Comparison of ENCODE assay signal across 1 cellular context in the genomic region with DNA sequence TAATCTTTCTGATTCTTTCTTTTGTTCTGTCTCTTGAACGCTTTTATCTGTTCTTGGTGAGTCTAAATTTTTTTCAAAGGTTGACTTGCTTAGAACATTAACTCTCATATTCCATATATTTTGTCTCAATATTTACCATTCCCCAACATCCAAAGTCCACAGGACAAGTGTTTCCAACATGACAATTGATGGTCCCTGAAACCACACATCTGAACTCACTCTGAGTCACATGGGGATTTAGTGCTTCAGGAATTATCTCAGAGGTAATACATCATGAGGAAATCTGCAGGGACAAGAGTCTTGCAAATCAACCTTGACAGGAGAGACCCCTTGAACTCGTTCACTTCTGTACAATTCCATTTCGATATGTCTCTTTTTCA.
TF ChIP-seq lines count a peak whose summit lies in the region.

No MANE protein-coding gene starts in this region.

TF ChIP-seq in HepG2, 621 proteins besides CTCF, POLR2A, EP300 and RAD21 (continued from another document and continues in another):
- TF ChIP-seq EHMT2 (IDR thresholded peaks at IDR 0.05; ENCODE audit: borderline replicate concordance, low read depth, low read length) (no peak), ONECUT2 (CRISPR knock-in tag; IDR thresholded peaks at IDR 0.05) (no peak), ZNF543 (CRISPR knock-in tag; IDR thresholded peaks at IDR 0.05) (no peak), JUND (CRISPR knock-in tag; IDR thresholded peaks at IDR 0.05) (no peak), ZNF709 (CRISPR knock-in tag; IDR thresholded peaks at IDR 0.05) (no peak), FOXC1 (CRISPR knock-in tag; IDR thresholded peaks at IDR 0.05; ENCODE audit: borderline replicate concordance) (no peak), KDM6A (CRISPR knock-in tag; IDR thresholded peaks at IDR 0.05; ENCODE audit: low read depth) (peak; percentile 47; the same call in 1 of the 2 replicates), ZNF788 (CRISPR knock-in tag; IDR thresholded peaks at IDR 0.05; ENCODE audit: borderline replicate concordance) (no peak), ZNF816 (CRISPR knock-in tag; IDR thresholded peaks at IDR 0.05; ENCODE audit: borderline replicate concordance) (no peak), AGO1 (IDR thresholded peaks at IDR 0.05; ENCODE audit: low read depth, low read length, poor library complexity, severe bottlenecking) (no peak), GATA4 (IDR thresholded peaks at IDR 0.05; ENCODE audit: borderline replicate concordance, low read depth) (no peak), DNMT3B (CRISPR knock-in tag; conservative IDR thresholded peaks at IDR 0.05) (no peak), FOXA3 (CRISPR knock-in tag; IDR thresholded peaks at IDR 0.05) (peak; percentile 69; the same call in 1 of the 2 replicates), SOX6 (IDR thresholded peaks at IDR 0.05) (no peak), SOX6 (CRISPR knock-in tag; IDR thresholded peaks at IDR 0.05) (peak; percentile 27; the same call in 1 of the 2 replicates), CBX2 (IDR thresholded peaks at IDR 0.05; ENCODE audit: low read depth, low read length) (no peak), CBX2 (CRISPR knock-in tag; IDR thresholded peaks at IDR 0.05; ENCODE audit: low read depth) (no peak), ZNF83 (CRISPR knock-in tag; IDR thresholded peaks at IDR 0.05; ENCODE audit: borderline replicate concordance) (no peak), FOXK1 (CRISPR knock-in tag; IDR thresholded peaks at IDR 0.05; ENCODE audit: borderline replicate concordance, low read depth) (0 out of 2 replicates have a peak, but pooled peaks have one; percentile 24)
- TF ChIP-seq, protein P1, sequence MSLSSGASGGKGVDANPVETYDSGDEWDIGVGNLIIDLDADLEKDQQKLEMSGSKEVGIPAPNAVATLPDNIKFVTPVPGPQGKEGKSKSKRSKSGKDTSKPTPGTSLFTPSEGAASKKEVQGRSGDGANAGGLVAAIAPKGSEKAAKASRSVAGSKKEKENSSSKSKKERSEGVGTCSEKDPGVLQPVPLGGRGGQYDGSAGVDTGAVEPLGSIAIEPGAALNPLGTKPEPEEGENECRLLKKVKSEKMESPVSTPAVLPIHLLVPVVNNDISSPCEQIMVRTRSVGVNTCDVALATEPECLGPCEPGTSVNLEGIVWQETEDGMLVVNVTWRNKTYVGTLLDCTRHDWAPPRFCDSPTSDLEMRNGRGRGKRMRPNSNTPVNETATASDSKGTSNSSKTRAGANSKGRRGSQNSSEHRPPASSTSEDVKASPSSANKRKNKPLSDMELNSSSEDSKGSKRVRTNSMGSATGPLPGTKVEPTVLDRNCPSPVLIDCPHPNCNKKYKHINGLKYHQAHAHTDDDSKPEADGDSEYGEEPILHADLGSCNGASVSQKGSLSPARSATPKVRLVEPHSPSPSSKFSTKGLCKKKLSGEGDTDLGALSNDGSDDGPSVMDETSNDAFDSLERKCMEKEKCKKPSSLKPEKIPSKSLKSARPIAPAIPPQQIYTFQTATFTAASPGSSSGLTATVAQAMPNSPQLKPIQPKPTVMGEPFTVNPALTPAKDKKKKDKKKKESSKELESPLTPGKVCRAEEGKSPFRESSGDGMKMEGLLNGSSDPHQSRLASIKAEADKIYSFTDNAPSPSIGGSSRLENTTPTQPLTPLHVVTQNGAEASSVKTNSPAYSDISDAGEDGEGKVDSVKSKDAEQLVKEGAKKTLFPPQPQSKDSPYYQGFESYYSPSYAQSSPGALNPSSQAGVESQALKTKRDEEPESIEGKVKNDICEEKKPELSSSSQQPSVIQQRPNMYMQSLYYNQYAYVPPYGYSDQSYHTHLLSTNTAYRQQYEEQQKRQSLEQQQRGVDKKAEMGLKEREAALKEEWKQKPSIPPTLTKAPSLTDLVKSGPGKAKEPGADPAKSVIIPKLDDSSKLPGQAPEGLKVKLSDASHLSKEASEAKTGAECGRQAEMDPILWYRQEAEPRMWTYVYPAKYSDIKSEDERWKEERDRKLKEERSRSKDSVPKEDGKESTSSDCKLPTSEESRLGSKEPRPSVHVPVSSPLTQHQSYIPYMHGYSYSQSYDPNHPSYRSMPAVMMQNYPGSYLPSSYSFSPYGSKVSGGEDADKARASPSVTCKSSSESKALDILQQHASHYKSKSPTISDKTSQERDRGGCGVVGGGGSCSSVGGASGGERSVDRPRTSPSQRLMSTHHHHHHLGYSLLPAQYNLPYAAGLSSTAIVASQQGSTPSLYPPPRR (CRISPR knock-in tag; IDR thresholded peaks at IDR 0.05; ENCODE audit: borderline replicate concordance) = no peak
- TF ChIP-seq, protein P2, sequence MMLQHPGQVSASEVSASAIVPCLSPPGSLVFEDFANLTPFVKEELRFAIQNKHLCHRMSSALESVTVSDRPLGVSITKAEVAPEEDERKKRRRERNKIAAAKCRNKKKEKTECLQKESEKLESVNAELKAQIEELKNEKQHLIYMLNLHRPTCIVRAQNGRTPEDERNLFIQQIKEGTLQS (CRISPR knock-in tag; IDR thresholded peaks at IDR 0.05) = no peak
- TF ChIP-seq, protein P3, sequence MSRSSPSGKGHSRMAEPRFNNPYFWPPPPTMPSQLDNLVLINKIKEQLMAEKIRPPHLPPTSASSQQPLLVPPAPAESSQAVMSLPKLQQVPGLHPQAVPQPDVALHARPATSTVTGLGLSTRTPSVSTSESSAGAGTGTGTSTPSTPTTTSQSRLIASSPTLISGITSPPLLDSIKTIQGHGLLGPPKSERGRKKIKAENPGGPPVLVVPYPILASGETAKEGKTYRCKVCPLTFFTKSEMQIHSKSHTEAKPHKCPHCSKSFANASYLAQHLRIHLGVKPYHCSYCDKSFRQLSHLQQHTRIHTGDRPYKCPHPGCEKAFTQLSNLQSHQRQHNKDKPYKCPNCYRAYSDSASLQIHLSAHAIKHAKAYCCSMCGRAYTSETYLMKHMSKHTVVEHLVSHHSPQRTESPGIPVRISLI (CRISPR knock-in tag; IDR thresholded peaks at IDR 0.05; ENCODE audit: borderline replicate concordance) = no peak
- TF ChIP-seq, protein P4, sequence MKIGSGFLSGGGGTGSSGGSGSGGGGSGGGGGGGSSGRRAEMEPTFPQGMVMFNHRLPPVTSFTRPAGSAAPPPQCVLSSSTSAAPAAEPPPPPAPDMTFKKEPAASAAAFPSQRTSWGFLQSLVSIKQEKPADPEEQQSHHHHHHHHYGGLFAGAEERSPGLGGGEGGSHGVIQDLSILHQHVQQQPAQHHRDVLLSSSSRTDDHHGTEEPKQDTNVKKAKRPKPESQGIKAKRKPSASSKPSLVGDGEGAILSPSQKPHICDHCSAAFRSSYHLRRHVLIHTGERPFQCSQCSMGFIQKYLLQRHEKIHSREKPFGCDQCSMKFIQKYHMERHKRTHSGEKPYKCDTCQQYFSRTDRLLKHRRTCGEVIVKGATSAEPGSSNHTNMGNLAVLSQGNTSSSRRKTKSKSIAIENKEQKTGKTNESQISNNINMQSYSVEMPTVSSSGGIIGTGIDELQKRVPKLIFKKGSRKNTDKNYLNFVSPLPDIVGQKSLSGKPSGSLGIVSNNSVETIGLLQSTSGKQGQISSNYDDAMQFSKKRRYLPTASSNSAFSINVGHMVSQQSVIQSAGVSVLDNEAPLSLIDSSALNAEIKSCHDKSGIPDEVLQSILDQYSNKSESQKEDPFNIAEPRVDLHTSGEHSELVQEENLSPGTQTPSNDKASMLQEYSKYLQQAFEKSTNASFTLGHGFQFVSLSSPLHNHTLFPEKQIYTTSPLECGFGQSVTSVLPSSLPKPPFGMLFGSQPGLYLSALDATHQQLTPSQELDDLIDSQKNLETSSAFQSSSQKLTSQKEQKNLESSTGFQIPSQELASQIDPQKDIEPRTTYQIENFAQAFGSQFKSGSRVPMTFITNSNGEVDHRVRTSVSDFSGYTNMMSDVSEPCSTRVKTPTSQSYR (CRISPR knock-in tag; IDR thresholded peaks at IDR 0.05; ENCODE audit: borderline replicate concordance) = no peak
- TF ChIP-seq, protein P5, sequence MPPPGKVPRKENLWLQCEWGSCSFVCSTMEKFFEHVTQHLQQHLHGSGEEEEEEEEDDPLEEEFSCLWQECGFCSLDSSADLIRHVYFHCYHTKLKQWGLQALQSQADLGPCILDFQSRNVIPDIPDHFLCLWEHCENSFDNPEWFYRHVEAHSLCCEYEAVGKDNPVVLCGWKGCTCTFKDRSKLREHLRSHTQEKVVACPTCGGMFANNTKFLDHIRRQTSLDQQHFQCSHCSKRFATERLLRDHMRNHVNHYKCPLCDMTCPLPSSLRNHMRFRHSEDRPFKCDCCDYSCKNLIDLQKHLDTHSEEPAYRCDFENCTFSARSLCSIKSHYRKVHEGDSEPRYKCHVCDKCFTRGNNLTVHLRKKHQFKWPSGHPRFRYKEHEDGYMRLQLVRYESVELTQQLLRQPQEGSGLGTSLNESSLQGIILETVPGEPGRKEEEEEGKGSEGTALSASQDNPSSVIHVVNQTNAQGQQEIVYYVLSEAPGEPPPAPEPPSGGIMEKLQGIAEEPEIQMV (CRISPR knock-in tag; IDR thresholded peaks at IDR 0.05; ENCODE audit: low read depth) = no peak
- TF ChIP-seq, protein P6, sequence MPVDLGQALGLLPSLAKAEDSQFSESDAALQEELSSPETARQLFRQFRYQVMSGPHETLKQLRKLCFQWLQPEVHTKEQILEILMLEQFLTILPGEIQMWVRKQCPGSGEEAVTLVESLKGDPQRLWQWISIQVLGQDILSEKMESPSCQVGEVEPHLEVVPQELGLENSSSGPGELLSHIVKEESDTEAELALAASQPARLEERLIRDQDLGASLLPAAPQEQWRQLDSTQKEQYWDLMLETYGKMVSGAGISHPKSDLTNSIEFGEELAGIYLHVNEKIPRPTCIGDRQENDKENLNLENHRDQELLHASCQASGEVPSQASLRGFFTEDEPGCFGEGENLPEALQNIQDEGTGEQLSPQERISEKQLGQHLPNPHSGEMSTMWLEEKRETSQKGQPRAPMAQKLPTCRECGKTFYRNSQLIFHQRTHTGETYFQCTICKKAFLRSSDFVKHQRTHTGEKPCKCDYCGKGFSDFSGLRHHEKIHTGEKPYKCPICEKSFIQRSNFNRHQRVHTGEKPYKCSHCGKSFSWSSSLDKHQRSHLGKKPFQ (CRISPR knock-in tag; IDR thresholded peaks at IDR 0.05; ENCODE audit: insufficient replicate concordance) = no peak
- TF ChIP-seq, protein P7, sequence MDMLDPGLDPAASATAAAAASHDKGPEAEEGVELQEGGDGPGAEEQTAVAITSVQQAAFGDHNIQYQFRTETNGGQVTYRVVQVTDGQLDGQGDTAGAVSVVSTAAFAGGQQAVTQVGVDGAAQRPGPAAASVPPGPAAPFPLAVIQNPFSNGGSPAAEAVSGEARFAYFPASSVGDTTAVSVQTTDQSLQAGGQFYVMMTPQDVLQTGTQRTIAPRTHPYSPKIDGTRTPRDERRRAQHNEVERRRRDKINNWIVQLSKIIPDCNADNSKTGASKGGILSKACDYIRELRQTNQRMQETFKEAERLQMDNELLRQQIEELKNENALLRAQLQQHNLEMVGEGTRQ (IDR thresholded peaks at IDR 0.05; ENCODE audit: low read depth, low read length) = peak; percentile 39; the same call in 1 of the 2 replicates
- TF ChIP-seq, protein P7 (CRISPR knock-in tag; IDR thresholded peaks at IDR 0.05; ENCODE audit: borderline replicate concordance) = no peak
- TF ChIP-seq, protein P8, sequence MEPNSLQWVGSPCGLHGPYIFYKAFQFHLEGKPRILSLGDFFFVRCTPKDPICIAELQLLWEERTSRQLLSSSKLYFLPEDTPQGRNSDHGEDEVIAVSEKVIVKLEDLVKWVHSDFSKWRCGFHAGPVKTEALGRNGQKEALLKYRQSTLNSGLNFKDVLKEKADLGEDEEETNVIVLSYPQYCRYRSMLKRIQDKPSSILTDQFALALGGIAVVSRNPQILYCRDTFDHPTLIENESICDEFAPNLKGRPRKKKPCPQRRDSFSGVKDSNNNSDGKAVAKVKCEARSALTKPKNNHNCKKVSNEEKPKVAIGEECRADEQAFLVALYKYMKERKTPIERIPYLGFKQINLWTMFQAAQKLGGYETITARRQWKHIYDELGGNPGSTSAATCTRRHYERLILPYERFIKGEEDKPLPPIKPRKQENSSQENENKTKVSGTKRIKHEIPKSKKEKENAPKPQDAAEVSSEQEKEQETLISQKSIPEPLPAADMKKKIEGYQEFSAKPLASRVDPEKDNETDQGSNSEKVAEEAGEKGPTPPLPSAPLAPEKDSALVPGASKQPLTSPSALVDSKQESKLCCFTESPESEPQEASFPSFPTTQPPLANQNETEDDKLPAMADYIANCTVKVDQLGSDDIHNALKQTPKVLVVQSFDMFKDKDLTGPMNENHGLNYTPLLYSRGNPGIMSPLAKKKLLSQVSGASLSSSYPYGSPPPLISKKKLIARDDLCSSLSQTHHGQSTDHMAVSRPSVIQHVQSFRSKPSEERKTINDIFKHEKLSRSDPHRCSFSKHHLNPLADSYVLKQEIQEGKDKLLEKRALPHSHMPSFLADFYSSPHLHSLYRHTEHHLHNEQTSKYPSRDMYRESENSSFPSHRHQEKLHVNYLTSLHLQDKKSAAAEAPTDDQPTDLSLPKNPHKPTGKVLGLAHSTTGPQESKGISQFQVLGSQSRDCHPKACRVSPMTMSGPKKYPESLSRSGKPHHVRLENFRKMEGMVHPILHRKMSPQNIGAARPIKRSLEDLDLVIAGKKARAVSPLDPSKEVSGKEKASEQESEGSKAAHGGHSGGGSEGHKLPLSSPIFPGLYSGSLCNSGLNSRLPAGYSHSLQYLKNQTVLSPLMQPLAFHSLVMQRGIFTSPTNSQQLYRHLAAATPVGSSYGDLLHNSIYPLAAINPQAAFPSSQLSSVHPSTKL (CRISPR knock-in tag; IDR thresholded peaks at IDR 0.05) = peak; percentile 63; the same call in 1 of the 2 replicates
- TF ChIP-seq, protein P9, sequence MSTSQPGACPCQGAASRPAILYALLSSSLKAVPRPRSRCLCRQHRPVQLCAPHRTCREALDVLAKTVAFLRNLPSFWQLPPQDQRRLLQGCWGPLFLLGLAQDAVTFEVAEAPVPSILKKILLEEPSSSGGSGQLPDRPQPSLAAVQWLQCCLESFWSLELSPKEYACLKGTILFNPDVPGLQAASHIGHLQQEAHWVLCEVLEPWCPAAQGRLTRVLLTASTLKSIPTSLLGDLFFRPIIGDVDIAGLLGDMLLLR (CRISPR knock-in tag; IDR thresholded peaks at IDR 0.05) = no peak
- TF ChIP-seq, protein P10, sequence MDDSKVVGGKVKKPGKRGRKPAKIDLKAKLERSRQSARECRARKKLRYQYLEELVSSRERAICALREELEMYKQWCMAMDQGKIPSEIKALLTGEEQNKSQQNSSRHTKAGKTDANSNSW (CRISPR knock-in tag; IDR thresholded peaks at IDR 0.05; ENCODE audit: borderline replicate concordance) = no peak
- TF ChIP-seq, protein P11, sequence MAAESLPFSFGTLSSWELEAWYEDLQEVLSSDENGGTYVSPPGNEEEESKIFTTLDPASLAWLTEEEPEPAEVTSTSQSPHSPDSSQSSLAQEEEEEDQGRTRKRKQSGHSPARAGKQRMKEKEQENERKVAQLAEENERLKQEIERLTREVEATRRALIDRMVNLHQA (CRISPR knock-in tag; IDR thresholded peaks at IDR 0.05) = no peak
- TF ChIP-seq, protein P12, sequence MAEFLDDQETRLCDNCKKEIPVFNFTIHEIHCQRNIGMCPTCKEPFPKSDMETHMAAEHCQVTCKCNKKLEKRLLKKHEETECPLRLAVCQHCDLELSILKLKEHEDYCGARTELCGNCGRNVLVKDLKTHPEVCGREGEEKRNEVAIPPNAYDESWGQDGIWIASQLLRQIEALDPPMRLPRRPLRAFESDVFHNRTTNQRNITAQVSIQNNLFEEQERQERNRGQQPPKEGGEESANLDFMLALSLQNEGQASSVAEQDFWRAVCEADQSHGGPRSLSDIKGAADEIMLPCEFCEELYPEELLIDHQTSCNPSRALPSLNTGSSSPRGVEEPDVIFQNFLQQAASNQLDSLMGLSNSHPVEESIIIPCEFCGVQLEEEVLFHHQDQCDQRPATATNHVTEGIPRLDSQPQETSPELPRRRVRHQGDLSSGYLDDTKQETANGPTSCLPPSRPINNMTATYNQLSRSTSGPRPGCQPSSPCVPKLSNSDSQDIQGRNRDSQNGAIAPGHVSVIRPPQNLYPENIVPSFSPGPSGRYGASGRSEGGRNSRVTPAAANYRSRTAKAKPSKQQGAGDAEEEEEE (CRISPR knock-in tag; IDR thresholded peaks at IDR 0.05; ENCODE audit: borderline replicate concordance) = no peak
